9 cellular contexts compared by ENCODE assay signal in genomic region chr19:48487944-48488343, GRCh38. TPM values are rescaled to one million over a fixed set of nuclear protein-coding genes. Genes with fewer than 3 reads are reported as not detected.
A peak's percentile ranks its signal among the peaks of the same experiment; 100 is the strongest.
DNase-seq lines count a peak whose midpoint lies in the region; ATAC-seq and TF ChIP-seq lines count a peak whose summit lies in the region.
"Had no signal": no experiment of that assay in that cellular context is flagged by ENCODE, and none has a peak within 500 bp of the region (broad histone marks: within the 10 kb centered on the region; RNA-seq: fewer than 3 reads in every experiment).

No MANE protein-coding gene starts in this region.

- ATAC-seq in GM21717 (IDR thresholded peaks at IDR 0.05; ENCODE audit: unreplicated experiment), result no peak
- ATAC-seq in HG03139 (IDR thresholded peaks at IDR 0.05; ENCODE audit: unreplicated experiment), result no peak
- ATAC-seq in activated T-cell treated with anti-CD3 and anti-CD28 coated beads, Interleukin-2, amount 50 U/mL, for 72 hours (replicated peaks in 1 of 2), result no peak

- H3K4me3 ChIP-seq in AG04449 (ENCODE audit: low read depth, low read length) (no peak overlapping the region), duodenal mucosa (ENCODE audit: low read depth in 1 of 2, low read length in 2 of 2) (peak overlapping the region; percentile 6 to 32)

- peak overlapping the region; percentile 55 for H3K27ac ChIP-seq in duodenal mucosa (ENCODE audit: low read depth, low read length)

- peak; percentile 36 for DNase-seq in AG04449 (ENCODE audit: low read depth, low spot score)
- peak; percentile 71 for DNase-seq in NCI-H2196 (lab: John Stamatoyannopoulos, UW; ENCODE audit: unreplicated experiment)
- DNase-seq in lung microvascular endothelial cell (ENCODE audit: low read depth in 2 of 2), result peak; percentile 38 to 44
- no peak for DNase-seq in activated CD4-positive, alpha-beta T cell treated with anti-CD3 and anti-CD28 coated beads for 48 hours
- DNase-seq in activated T-cell treated with anti-CD3 and anti-CD28 coated beads, Interleukin-2, amount 50 U/mL, for 72 hours, result no peak

- no peak overlapping the region for H3K4me3 Mint-ChIP-seq in activated T-cell treated with anti-CD3 and anti-CD28 coated beads, Interleukin-2, amount 50 U/mL, for 72 hours

- H3K4me1 ChIP-seq in duodenal mucosa (ENCODE audit: control insufficient read depth in 1 of 2, insufficient read depth in 2 of 2, low read length in 2 of 2), result peaks cover 23 to 37% of the 10 kb centered on the region in 2 donors

- no peaks in the 10 kb centered on the region for H3K36me3 ChIP-seq in duodenal mucosa (ENCODE audit: control insufficient read depth in 1 of 2, insufficient read depth in 2 of 2, low read length in 2 of 2)

- CTCF ChIA-PET in AG04449 (lab: Yijun Ruan, JAX), result interaction anchor here (0.7 to 12.1 kb wide), 11 partner anchors 8 to 174 kb away, joined by 3 to 392 read pairs (median 10); partner anchors contain the start of genes GRIN2D, KDELR1 and SPACA4

- no peak overlapping the region for H3K27ac Mint-ChIP-seq in activated T-cell treated with anti-CD3 and anti-CD28 coated beads, Interleukin-2, amount 50 U/mL, for 72 hours

- H3K27me3 ChIP-seq in duodenal mucosa (ENCODE audit: control insufficient read depth in 1 of 2, insufficient read depth in 2 of 2, low read length in 2 of 2), result no peaks in the 10 kb centered on the region

- H3K4me1 Mint-ChIP-seq in activated T-cell treated with anti-CD3 and anti-CD28 coated beads, Interleukin-2, amount 50 U/mL, for 72 hours (ENCODE audit: low read depth), result peaks cover 32% of the 10 kb centered on the region

- H3K27me3 Mint-ChIP-seq in activated T-cell treated with anti-CD3 and anti-CD28 coated beads, Interleukin-2, amount 50 U/mL, for 72 hours (ENCODE audit: low read depth), result peaks cover 29% of the 10 kb centered on the region

- H3K9me3 ChIP-seq in duodenal mucosa (ENCODE audit: control insufficient read depth in 1 of 2, low read length in 2 of 2), result no peaks in the 10 kb centered on the region

- H3K9ac ChIP-seq in duodenal mucosa (ENCODE audit: low read depth in 1 of 2, low read length in 2 of 2), result no peak overlapping the region

- no peak for TF ChIP-seq CTCF in AG04449 (IDR thresholded peaks at IDR 0.05; ENCODE audit: insufficient read depth, low read length, missing control alignments)

- no peaks in the 10 kb centered on the region for H3K9me3 Mint-ChIP-seq in activated T-cell treated with anti-CD3 and anti-CD28 coated beads, Interleukin-2, amount 50 U/mL, for 72 hours
- H3K9me3 Mint-ChIP-seq: IgD-negative memory B cell had no signal

- H3K36me3 Mint-ChIP-seq in activated T-cell treated with anti-CD3 and anti-CD28 coated beads, Interleukin-2, amount 50 U/mL, for 72 hours (ENCODE audit: insufficient read depth in 2 of 2), result peaks cover 0 to 3% of the 10 kb centered on the region in 2 donors

- POLR2A ChIA-PET in AG04449 (lab: Yijun Ruan, JAX), result interaction anchor here (0.7 to 1.3 kb wide), 3 partner anchors 11 to 96 kb away, joined by 3 read pairs; no protein-coding TSS in a partner anchor

RNA-seq across cellular contexts. Expression of gene CYTH2, which starts 18.8 kb away (rescaled TPM):
- total RNA-seq in lung microvascular endothelial cell, result 40.1 and 43.1 TPM in 2 replicates
- 10 to 100 TPM; 59.4 to 68.3 TPM for total RNA-seq in activated T-cell treated with anti-CD3 and anti-CD28 coated beads, Interleukin-2, amount 50 U/mL, for 72 hours

RNA-seq across cellular contexts. Expression of gene LMTK3, which starts 23.7 kb away (rescaled TPM):
- under 0.01 TPM in 1 of 2 replicates, not detected in the other for total RNA-seq in lung microvascular endothelial cell
- 1 to 10 TPM; 6.0 to 6.6 TPM for total RNA-seq in activated T-cell treated with anti-CD3 and anti-CD28 coated beads, Interleukin-2, amount 50 U/mL, for 72 hours

RNA-seq across cellular contexts. Expression of gene KCNJ14, which starts 32.6 kb away (rescaled TPM):
- total RNA-seq in lung microvascular endothelial cell, result under 0.01 and 0.20 TPM in 2 replicates
- total RNA-seq in activated T-cell treated with anti-CD3 and anti-CD28 coated beads, Interleukin-2, amount 50 U/mL, for 72 hours, result 1 to 10 TPM; 3.2 to 5.0 TPM

RNA-seq across cellular contexts. Expression of gene GRWD1, which starts 42.2 kb away (rescaled TPM):
- total RNA-seq in lung microvascular endothelial cell, result 10.0 and 14.5 TPM in 2 replicates
- total RNA-seq in activated T-cell treated with anti-CD3 and anti-CD28 coated beads, Interleukin-2, amount 50 U/mL, for 72 hours, result 10 to 100 TPM; 27.0 to 38.2 TPM

Comparison
In these comparisons a context has a peak if more than half of its experiments do, and no peak if none do; other contexts are left out.
1. DNase-seq: peak in AG04449 (single experiment), NCI-H2196 (single experiment) and lung microvascular endothelial cell (2 of 2); none in activated CD4-positive, alpha-beta T cell treated with anti-CD3 and anti-CD28 coated beads for 48 hours (single experiment) and activated T-cell treated with anti-CD3 and anti-CD28 coated beads, Interleukin-2, amount 50 U/mL, for 72 hours (0 of 2).